8 cellular contexts compared by ENCODE assay signal in genomic region chr19:14405380-14405757, GRCh38. TPM values are rescaled to one million over a fixed set of nuclear protein-coding genes. Genes with fewer than 3 reads are reported as not detected.
A peak's percentile ranks its signal among the peaks of the same experiment; 100 is the strongest.
DNase-seq lines count a peak whose midpoint lies in the region; ATAC-seq, FAIRE-seq and TF ChIP-seq lines count a peak whose summit lies in the region.

No MANE protein-coding gene starts in this region.

- H3K4me3 Mint-ChIP-seq in activated naive CD4-positive, alpha-beta T cell treated with anti-CD3 and anti-CD28 coated beads, Interleukin-2, amount 10 ng/mL, durations not matched to agents 7 days and 5 days = no peak overlapping the region
- no peak overlapping the region for H3K4me3 Mint-ChIP-seq in activated naive CD4-positive, alpha-beta T cell treated with anti-CD3 and anti-CD28 coated beads for 36 hours

- H3K27ac Mint-ChIP-seq in activated naive CD4-positive, alpha-beta T cell treated with anti-CD3 and anti-CD28 coated beads, Interleukin-2, amount 10 ng/mL, durations not matched to agents 7 days and 5 days = peak overlapping the region; percentile 65
- H3K27ac Mint-ChIP-seq in activated naive CD4-positive, alpha-beta T cell treated with anti-CD3 and anti-CD28 coated beads for 36 hours = no peak overlapping the region

- H3K36me3 Mint-ChIP-seq in activated naive CD4-positive, alpha-beta T cell treated with anti-CD3 and anti-CD28 coated beads, Interleukin-2, amount 10 ng/mL, durations not matched to agents 7 days and 5 days = peaks cover 79% of the 10 kb centered on the region
- peaks cover 78% of the 10 kb centered on the region for H3K36me3 Mint-ChIP-seq in activated naive CD4-positive, alpha-beta T cell treated with anti-CD3 and anti-CD28 coated beads for 36 hours (ENCODE audit: low read depth)

- H3K9me3 ChIP-seq in mucosa of rectum (ENCODE audit: control insufficient read depth in 2 of 2, low read length in 2 of 2) (no peaks in the 10 kb centered on the region), transverse colon (no peaks in the 10 kb centered on the region)

- H3K4me1 Mint-ChIP-seq in activated naive CD4-positive, alpha-beta T cell treated with anti-CD3 and anti-CD28 coated beads, Interleukin-2, amount 10 ng/mL, durations not matched to agents 7 days and 5 days = peaks cover 18% of the 10 kb centered on the region
- peaks cover 28% of the 10 kb centered on the region for H3K4me1 Mint-ChIP-seq in activated naive CD4-positive, alpha-beta T cell treated with anti-CD3 and anti-CD28 coated beads for 36 hours (ENCODE audit: low read depth)

- H3K4me1 ChIP-seq in mucosa of rectum (ENCODE audit: control insufficient read depth in 2 of 2, insufficient read depth in 2 of 2, low read length in 2 of 2) (peaks cover 18 to 20% of the 10 kb centered on the region in 2 donors), transverse colon (peaks cover 12 to 26% (median 24%) of the 10 kb centered on the region in 4 donors)

- H3K27me3 Mint-ChIP-seq in activated naive CD4-positive, alpha-beta T cell treated with anti-CD3 and anti-CD28 coated beads, Interleukin-2, amount 10 ng/mL, durations not matched to agents 7 days and 5 days = no peaks in the 10 kb centered on the region
- H3K27me3 Mint-ChIP-seq in activated naive CD4-positive, alpha-beta T cell treated with anti-CD3 and anti-CD28 coated beads for 36 hours (ENCODE audit: low read depth) = no peaks in the 10 kb centered on the region

- in situ Hi-C loops in transverse colon (cut with MboI; ENCODE audit: low pct_ligation_motif_present in 1 of 4, low pct_unique_long_range_greater_than_20kb in 1 of 4, low sequenced_read_pairs in 3 of 4) = no loop called here

- no peak for DNase-seq in activated naive CD4-positive, alpha-beta T cell treated with anti-CD3 and anti-CD28 coated beads, Interleukin-2, amount 10 ng/mL, durations not matched to agents 7 days and 5 days
- DNase-seq in activated naive CD4-positive, alpha-beta T cell treated with anti-CD3 and anti-CD28 coated beads for 36 hours = no peak
- DNase-seq in caudate nucleus (lab: John Stamatoyannopoulos, UW) = no peak
- no peak for DNase-seq in transverse colon
- DNase-seq in NCI-H1105 (lab: John Stamatoyannopoulos, UW) = no peak
- DNase-seq in HTR-8/SVneo (ENCODE audit: insufficient read length, low spot score) = no peak

- TF ChIP-seq EP300 in transverse colon (IDR thresholded peaks at IDR 0.05; ENCODE audit: low read depth) = no peak

- H3K36me3 ChIP-seq in mucosa of rectum (ENCODE audit: control insufficient read depth in 2 of 2, insufficient read depth in 2 of 2, low read length in 2 of 2) = peaks cover 69 to 75% of the 10 kb centered on the region in 2 donors
- peaks cover 0 to 63% (median 28%) of the 10 kb centered on the region in 4 donors for H3K36me3 ChIP-seq in transverse colon

- H3K27ac ChIP-seq in caudate nucleus (ENCODE audit: low read depth, low read length) = peak overlapping the region; percentile 62
- H3K27ac ChIP-seq in mucosa of rectum (ENCODE audit: low read depth in 2 of 2, low read length in 2 of 2) = peak overlapping the region; percentile 56 to 71
- peak overlapping the region; percentile 72 to 78 (median 76) for H3K27ac ChIP-seq in transverse colon

- no peak overlapping the region for H3K9ac ChIP-seq in mucosa of rectum (ENCODE audit: low read depth in 1 of 2, low read length in 2 of 2)

- H3K4me3 ChIP-seq in mucosa of rectum (ENCODE audit: low read length in 2 of 2) (no peak overlapping the region), transverse colon (no peak overlapping the region)

- H3K9me3 Mint-ChIP-seq in activated naive CD4-positive, alpha-beta T cell treated with anti-CD3 and anti-CD28 coated beads, Interleukin-2, amount 10 ng/mL, durations not matched to agents 7 days and 5 days = no peaks in the 10 kb centered on the region
- peaks cover 1% of the 10 kb centered on the region for H3K9me3 Mint-ChIP-seq in activated naive CD4-positive, alpha-beta T cell treated with anti-CD3 and anti-CD28 coated beads for 36 hours

- WGBS in transverse colon (ENCODE audit: low coverage in 1 of 2), 2 donors = 40 to 88% methylated on average over 1 to 6 of the region's 6 CpGs

- no peak for TF ChIP-seq CTCF in transverse colon (IDR thresholded peaks at IDR 0.05)

- intact Hi-C loops in activated naive CD4-positive, alpha-beta T cell treated with anti-CD3 and anti-CD28 coated beads for 36 hours (cut with micrococcal nuclease) = no loop called here
- intact Hi-C loops in transverse colon (cut with DNase I; ENCODE audit: low total_unique reads) = loop anchor here (10.0 kb wide), 1 partner anchor 51 kb away; no protein-coding TSS in a partner anchor

- ATAC-seq in HG03378 (IDR thresholded peaks at IDR 0.05; ENCODE audit: unreplicated experiment) = no peak

- no peak for TF ChIP-seq POLR2A in transverse colon (IDR thresholded peaks at IDR 0.05)

- CTCF ChIA-PET in activated naive CD4-positive, alpha-beta T cell treated with anti-CD3 and anti-CD28 coated beads, Interleukin-2, amount 10 ng/mL, durations not matched to agents 7 days and 5 days (lab: Charles Lee) = interaction anchor here (0.6 to 11.5 kb wide), 4 partner anchors 42 to 265 kb away, joined by 3 to 93 read pairs (median 4); no protein-coding TSS in a partner anchor
- CTCF ChIA-PET in activated naive CD4-positive, alpha-beta T cell treated with anti-CD3 and anti-CD28 coated beads for 36 hours (lab: Charles Lee) = interaction anchor here (0.6 to 8.9 kb wide), 9 partner anchors 9 to 268 kb away, joined by 3 to 100 read pairs (median 6); partner anchors contain the start of gene ADGRE5

- H3K27me3 ChIP-seq in mucosa of rectum (ENCODE audit: control insufficient read depth in 2 of 2, insufficient read depth in 2 of 2, low read length in 2 of 2) (no peaks in the 10 kb centered on the region), transverse colon (no peaks in the 10 kb centered on the region)

- no peak for FAIRE-seq in HTR-8/SVneo (lab: Jason Lieb, UNC)

RNA-seq across cellular contexts. Expression of gene DDX39A, which starts 13.8 kb away (rescaled TPM):
- 100 to 1,000 TPM; 219 to 227 TPM for total RNA-seq in activated naive CD4-positive, alpha-beta T cell treated with anti-CD3 and anti-CD28 coated beads for 36 hours
- 100 to 1,000 TPM in 3 of 4 donors, 10 to 100 TPM in 1; 66.4 to 286 (median 163) TPM for total RNA-seq in transverse colon

RNA-seq across cellular contexts. Expression of gene ADGRE5, which starts 24.1 kb away (rescaled TPM):
- 100 to 1,000 TPM; 173 to 187 TPM for total RNA-seq in activated naive CD4-positive, alpha-beta T cell treated with anti-CD3 and anti-CD28 coated beads for 36 hours
- 100 to 1,000 TPM in 3 of 4 donors, 10 to 100 TPM in 1; 77.4 to 257 (median 136) TPM for total RNA-seq in transverse colon

RNA-seq across cellular contexts. Expression of gene PKN1, which starts 27.7 kb away (rescaled TPM):
- 100 to 1,000 TPM; 159 to 164 TPM for total RNA-seq in activated naive CD4-positive, alpha-beta T cell treated with anti-CD3 and anti-CD28 coated beads for 36 hours
- 100 to 1,000 TPM in 1 of 4 donors, 10 to 100 TPM in 3; 29.1 to 129 (median 55.0) TPM for total RNA-seq in transverse colon
